ENCODE assay signal across 8 cellular contexts in the genomic region with DNA sequence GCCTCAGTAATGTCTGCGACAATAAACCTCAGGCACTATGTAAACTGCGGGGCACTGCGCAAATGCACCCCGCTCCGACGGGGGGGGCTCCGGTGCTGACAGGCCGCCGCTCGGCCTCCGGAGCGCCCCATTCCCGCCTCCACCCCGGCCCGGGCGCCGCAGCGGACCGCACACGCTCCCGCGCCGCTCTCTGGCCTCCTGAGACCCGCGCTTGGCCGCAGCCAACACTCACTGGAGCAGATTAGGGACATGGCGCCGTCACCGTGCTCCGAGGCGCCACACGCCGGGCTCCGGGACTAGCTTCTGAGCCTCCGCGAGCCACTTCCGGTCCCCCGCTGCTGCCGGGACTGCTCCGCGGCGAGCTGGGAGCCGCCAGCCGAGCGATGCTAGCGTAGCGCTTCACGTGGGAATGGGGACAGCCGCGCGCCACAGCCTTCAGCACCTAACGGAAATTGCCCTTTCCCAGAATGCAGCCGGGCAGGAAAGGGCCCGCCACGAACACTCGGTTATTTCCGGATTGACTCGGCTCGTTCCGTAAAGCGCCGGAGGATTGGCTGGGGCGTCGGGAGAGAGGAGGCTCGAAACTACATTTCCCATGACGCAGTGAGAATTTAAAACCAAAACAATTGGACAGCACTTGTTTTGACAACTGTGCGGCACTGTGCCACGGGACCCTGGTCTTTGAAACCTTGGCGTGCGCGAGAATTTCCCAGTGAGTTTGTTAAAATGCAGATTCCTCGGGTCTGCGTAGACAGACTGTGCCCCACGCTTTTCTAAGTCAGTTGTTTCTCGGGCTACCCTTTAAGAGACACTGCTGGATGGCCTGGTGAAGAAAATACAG. TPM values are rescaled to one million over a fixed set of nuclear protein-coding genes. Genes with fewer than 3 reads are reported as not detected.
DNase-seq lines count a peak whose midpoint lies in the region; ATAC-seq lines count a peak whose summit lies in the region.

A gene (minus strand): TSS at position 454 of the 841 bp plus-strand sequence. CDS start 203 bp downstream, at position 251.

- H3K27ac ChIP-seq in right cardiac atrium (ENCODE audit: low read length) (peak within 1 kb of the TSS; percentile 61), rectal smooth muscle tissue (ENCODE audit: low read depth, low read length) (peak within 1 kb of the TSS; percentile 87), aorta (ENCODE audit: low read depth in 1 of 2, low read length in 2 of 2) (peak within 1 kb of the TSS; percentile 80 to 93)

- H3K4me1 ChIP-seq in right cardiac atrium (ENCODE audit: control insufficient read depth, insufficient read depth, low read length) (peaks cover 4% of the 10 kb centered on the region), rectal smooth muscle tissue (ENCODE audit: control insufficient read depth, insufficient read depth, low read length) (peaks cover 8% of the 10 kb centered on the region), aorta (ENCODE audit: control insufficient read depth in 1 of 2, insufficient read depth in 2 of 2, low read length in 2 of 2) (no peaks in the 10 kb centered on the region)

- WGBS in right cardiac atrium: under 1% methylated on average over 75 of the region's 75 CpGs
- WGBS in aorta, 2 donors: 0 to 1% methylated on average over 69 to 75 of the region's 75 CpGs

- H3K4me3 ChIP-seq in right cardiac atrium (ENCODE audit: low read length): peak within 1 kb of the TSS; percentile 76
- peak within 1 kb of the TSS; percentile 77 for H3K4me3 ChIP-seq in rectal smooth muscle tissue (ENCODE audit: low read length)
- H3K4me3 ChIP-seq in aorta (ENCODE audit: low read length in 2 of 2): peak within 1 kb of the TSS; percentile 93

- ATAC-seq in GM18498 (IDR thresholded peaks at IDR 0.05; ENCODE audit: unreplicated experiment) (peak; percentile 73), HG02943 (IDR thresholded peaks at IDR 0.05; ENCODE audit: low read depth, unreplicated experiment) (peak; percentile 79), right cardiac atrium (peak; percentile 97), aorta (ENCODE audit: low FRiP score) (peak; percentile 98)

- H3K9me3 ChIP-seq in right cardiac atrium (ENCODE audit: control insufficient read depth, low read length) (no peaks in the 10 kb centered on the region), aorta (ENCODE audit: control insufficient read depth, low read length) (no peaks in the 10 kb centered on the region)

- H3K27me3 ChIP-seq in right cardiac atrium (ENCODE audit: control insufficient read depth, insufficient read depth) (no peaks in the 10 kb centered on the region), rectal smooth muscle tissue (ENCODE audit: control insufficient read depth, insufficient read depth, low read length) (no peaks in the 10 kb centered on the region), aorta (ENCODE audit: control insufficient read depth in 1 of 2, insufficient read depth in 2 of 2, low read length in 1 of 2) (no peaks in the 10 kb centered on the region)

- H3K36me3 ChIP-seq in rectal smooth muscle tissue (ENCODE audit: control insufficient read depth, insufficient read depth, low read length) (peaks cover 9% of the 10 kb centered on the region), aorta (ENCODE audit: control insufficient read depth in 1 of 2, insufficient read depth in 2 of 2, low read length in 1 of 2) (peaks cover 0 to 1% of the 10 kb centered on the region in 2 donors)

- DNase-seq in NCI-H187 treated with DMSO at 0.1 percent for 48 hours (lab: John Stamatoyannopoulos, UW): peak; percentile 80
- peak; percentile 73 to 97 (median 94) for DNase-seq in anterior cingulate cortex (lab: John Stamatoyannopoulos, UW)
- DNase-seq in right cardiac atrium: peak; percentile 97 to 99 (median 99)
- DNase-seq in aorta: peak; percentile 98 to 99

- H3K9ac ChIP-seq in rectal smooth muscle tissue (ENCODE audit: low read length): peak within 1 kb of the TSS; percentile 64

- intact Hi-C loops in T-helper 2 cell treated with Interferon-gamma antibody and Interleukin-4, amounts not matched to agents 100 ng/mL and 5 ng/mL, for 36 hours (cut with micrococcal nuclease): loop anchor here (1.0 to 2.0 kb wide), 4 partner anchors 9 to 426 kb away; a partner anchor contains a TSS
- intact Hi-C loops in right cardiac atrium (cut with DNase I): no loop called here
- intact Hi-C loops in aorta (cut with DNase I): loop anchor here (5.0 kb wide), 1 partner anchor 64 kb away; a partner anchor contains a TSS

RNA-seq across cellular contexts. Expression of the gene that starts here (rescaled TPM):
- 184 and 185 TPM in 2 replicates for total RNA-seq in T-helper 2 cell treated with Interferon-gamma antibody and Interleukin-4, amounts not matched to agents 100 ng/mL and 5 ng/mL, for 36 hours
- total RNA-seq in right cardiac atrium (10 to 100 TPM; 35.4 to 43.4 (median 38.8) TPM), aorta (10 to 100 TPM; 47.7 to 55.6 TPM)
- polyA plus RNA-seq in right cardiac atrium (31.5 TPM), aorta (10 to 100 TPM; 31.3 to 39.2 TPM)

Comparison
In these comparisons a context has a peak if more than half of its experiments do, and no peak if none do; other contexts are left out.
1. Peak in every context shown above with its lines: DNase-seq, ATAC-seq, H3K4me3 ChIP-seq and H3K27ac ChIP-seq.
2. intact Hi-C loops: an anchor here in T-helper 2 cell treated with Interferon-gamma antibody and Interleukin-4, amounts not matched to agents 100 ng/mL and 5 ng/mL, for 36 hours (1.0 to 2.0 kb wide) and aorta (5.0 kb wide); none called in right cardiac atrium.